ENCODE assay signal across 1 cellular context in the genomic region with DNA sequence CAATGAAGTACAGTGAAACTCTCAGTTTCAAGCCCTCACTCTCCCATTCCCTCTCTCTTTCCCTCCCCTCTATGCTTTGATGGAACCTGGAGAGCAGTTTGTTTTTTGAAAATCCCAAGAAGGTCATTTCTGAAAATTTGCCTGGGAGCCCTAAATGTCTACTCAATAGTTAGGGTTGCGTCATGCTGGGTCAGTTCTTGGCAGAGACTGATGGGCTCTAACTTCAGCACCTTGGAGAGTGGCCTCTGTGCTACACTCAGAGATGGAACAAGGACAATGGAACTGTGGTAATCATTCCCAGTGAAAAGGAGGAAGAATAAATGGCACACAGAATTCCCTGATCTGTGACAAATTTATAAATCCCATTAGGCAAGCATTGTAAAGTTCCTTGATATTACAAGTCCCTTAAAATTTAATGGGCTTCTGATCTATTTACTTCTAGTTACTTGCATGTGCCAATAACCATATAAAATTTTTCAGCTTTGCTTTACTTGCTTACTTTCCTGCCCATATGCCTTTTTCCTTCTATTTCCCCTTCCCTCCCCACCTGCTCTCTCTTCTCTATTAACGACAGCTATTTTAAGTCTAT.
TF ChIP-seq lines count a peak whose summit lies in the region.

No MANE protein-coding gene starts in this region.

TF ChIP-seq in K562, 482 proteins besides CTCF, POLR2A, EP300 and RAD21 (continued from another document):
- TF ChIP-seq, protein P1, sequence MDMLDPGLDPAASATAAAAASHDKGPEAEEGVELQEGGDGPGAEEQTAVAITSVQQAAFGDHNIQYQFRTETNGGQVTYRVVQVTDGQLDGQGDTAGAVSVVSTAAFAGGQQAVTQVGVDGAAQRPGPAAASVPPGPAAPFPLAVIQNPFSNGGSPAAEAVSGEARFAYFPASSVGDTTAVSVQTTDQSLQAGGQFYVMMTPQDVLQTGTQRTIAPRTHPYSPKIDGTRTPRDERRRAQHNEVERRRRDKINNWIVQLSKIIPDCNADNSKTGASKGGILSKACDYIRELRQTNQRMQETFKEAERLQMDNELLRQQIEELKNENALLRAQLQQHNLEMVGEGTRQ (CRISPR knock-in tag; IDR thresholded peaks at IDR 0.05): no peak
- no peak for TF ChIP-seq NRF1 (conservative IDR thresholded peaks at IDR 0.05 in 1 of 2, IDR thresholded peaks at IDR 0.05 in 1 of 2)
- no peak for TF ChIP-seq ETV5 (CRISPR knock-in tag; IDR thresholded peaks at IDR 0.05; ENCODE audit: low read depth)
- TF ChIP-seq, protein P2, sequence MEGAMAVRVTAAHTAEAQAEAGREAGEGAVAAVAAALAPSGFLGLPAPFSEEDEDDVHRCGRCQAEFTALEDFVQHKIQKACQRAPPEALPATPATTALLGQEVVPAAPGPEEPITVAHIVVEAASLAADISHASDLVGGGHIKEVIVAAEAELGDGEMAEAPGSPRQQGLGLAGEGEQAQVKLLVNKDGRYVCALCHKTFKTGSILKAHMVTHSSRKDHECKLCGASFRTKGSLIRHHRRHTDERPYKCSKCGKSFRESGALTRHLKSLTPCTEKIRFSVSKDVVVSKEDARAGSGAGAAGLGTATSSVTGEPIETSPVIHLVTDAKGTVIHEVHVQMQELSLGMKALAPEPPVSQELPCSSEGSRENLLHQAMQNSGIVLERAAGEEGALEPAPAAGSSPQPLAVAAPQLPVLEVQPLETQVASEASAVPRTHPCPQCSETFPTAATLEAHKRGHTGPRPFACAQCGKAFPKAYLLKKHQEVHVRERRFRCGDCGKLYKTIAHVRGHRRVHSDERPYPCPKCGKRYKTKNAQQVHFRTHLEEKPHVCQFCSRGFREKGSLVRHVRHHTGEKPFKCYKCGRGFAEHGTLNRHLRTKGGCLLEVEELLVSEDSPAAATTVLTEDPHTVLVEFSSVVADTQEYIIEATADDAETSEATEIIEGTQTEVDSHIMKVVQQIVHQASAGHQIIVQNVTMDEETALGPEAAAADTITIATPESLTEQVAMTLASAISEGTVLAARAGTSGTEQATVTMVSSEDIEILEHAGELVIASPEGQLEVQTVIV (CRISPR knock-in tag; IDR thresholded peaks at IDR 0.05; ENCODE audit: borderline replicate concordance): no peak
- TF ChIP-seq, protein P3, sequence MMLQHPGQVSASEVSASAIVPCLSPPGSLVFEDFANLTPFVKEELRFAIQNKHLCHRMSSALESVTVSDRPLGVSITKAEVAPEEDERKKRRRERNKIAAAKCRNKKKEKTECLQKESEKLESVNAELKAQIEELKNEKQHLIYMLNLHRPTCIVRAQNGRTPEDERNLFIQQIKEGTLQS (IDR thresholded peaks at IDR 0.05): peak; percentile 91
- TF ChIP-seq, protein P3 (CRISPR knock-in tag; conservative IDR thresholded peaks at IDR 0.05): no peak
- no peak for TF ChIP-seq MAZ (CRISPR knock-in tag; conservative IDR thresholded peaks at IDR 0.05 in 1 of 2, IDR thresholded peaks at IDR 0.05 in 1 of 2)
- TF ChIP-seq KDM4B (IDR thresholded peaks at IDR 0.05; ENCODE audit: borderline replicate concordance in 2 of 2, low read depth in 1 of 2): no peak
- TF ChIP-seq ZNF165 (CRISPR knock-in tag; IDR thresholded peaks at IDR 0.05; ENCODE audit: borderline replicate concordance): peak; percentile 65; the same call in 1 of the 2 replicates
- no peak for TF ChIP-seq ATF1 (CRISPR knock-in tag; IDR thresholded peaks at IDR 0.05)
- TF ChIP-seq ATF1 (tag; IDR thresholded peaks at IDR 0.05): no peak
- TF ChIP-seq RBM17 (IDR thresholded peaks at IDR 0.05; ENCODE audit: borderline replicate concordance, low read depth, low read length): no peak
- TF ChIP-seq ZNF239 (CRISPR knock-in tag; IDR thresholded peaks at IDR 0.05): 0 out of 2 replicates have a peak, but pooled peaks have one; percentile 39
